In genomic region chr6:41488392-41489129, GRCh38 we compare ENCODE assay signal across 1 cellular context.
A peak's percentile ranks its signal among the peaks of the same experiment; 100 is the strongest.
TF ChIP-seq lines count a peak whose summit lies in the region.

No MANE protein-coding gene starts in this region.

TF ChIP-seq in SK-N-SH, 30 proteins besides CTCF, POLR2A, EP300 and RAD21 (continued from another document):
- no peak for TF ChIP-seq TAF1 (IDR thresholded peaks at IDR 0.05; ENCODE audit: borderline replicate concordance, low read depth, low read length)
- TF ChIP-seq JUND (IDR thresholded peaks at IDR 0.05) = no peak
- TF ChIP-seq FOXM1 (IDR thresholded peaks at IDR 0.05; ENCODE audit: low read depth) = no peak
- TF ChIP-seq MXI1 (IDR thresholded peaks at IDR 0.05; ENCODE audit: low read depth, low read length) = no peak
- peak; percentile 14; the same call in 1 of the 2 replicates for TF ChIP-seq POLR2AphosphoS5 (IDR thresholded peaks at IDR 0.05; ENCODE audit: low read depth, low read length)
- peak; percentile 87 for TF ChIP-seq TCF12 (IDR thresholded peaks at IDR 0.05)
- TF ChIP-seq, protein P1, sequence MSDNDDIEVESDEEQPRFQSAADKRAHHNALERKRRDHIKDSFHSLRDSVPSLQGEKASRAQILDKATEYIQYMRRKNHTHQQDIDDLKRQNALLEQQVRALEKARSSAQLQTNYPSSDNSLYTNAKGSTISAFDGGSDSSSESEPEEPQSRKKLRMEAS (IDR thresholded peaks at IDR 0.05; ENCODE audit: low read depth) = 0 out of 2 replicates have a peak, but pooled peaks have one; percentile 38
- TF ChIP-seq, protein P2, sequence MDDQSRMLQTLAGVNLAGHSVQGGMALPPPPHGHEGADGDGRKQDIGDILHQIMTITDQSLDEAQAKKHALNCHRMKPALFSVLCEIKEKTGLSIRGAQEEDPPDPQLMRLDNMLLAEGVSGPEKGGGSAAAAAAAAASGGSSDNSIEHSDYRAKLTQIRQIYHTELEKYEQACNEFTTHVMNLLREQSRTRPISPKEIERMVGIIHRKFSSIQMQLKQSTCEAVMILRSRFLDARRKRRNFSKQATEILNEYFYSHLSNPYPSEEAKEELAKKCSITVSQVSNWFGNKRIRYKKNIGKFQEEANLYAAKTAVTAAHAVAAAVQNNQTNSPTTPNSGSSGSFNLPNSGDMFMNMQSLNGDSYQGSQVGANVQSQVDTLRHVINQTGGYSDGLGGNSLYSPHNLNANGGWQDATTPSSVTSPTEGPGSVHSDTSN (IDR thresholded peaks at IDR 0.05) = peak; percentile 76
